ENCODE assay signal across 14 cellular contexts in the genomic region with DNA sequence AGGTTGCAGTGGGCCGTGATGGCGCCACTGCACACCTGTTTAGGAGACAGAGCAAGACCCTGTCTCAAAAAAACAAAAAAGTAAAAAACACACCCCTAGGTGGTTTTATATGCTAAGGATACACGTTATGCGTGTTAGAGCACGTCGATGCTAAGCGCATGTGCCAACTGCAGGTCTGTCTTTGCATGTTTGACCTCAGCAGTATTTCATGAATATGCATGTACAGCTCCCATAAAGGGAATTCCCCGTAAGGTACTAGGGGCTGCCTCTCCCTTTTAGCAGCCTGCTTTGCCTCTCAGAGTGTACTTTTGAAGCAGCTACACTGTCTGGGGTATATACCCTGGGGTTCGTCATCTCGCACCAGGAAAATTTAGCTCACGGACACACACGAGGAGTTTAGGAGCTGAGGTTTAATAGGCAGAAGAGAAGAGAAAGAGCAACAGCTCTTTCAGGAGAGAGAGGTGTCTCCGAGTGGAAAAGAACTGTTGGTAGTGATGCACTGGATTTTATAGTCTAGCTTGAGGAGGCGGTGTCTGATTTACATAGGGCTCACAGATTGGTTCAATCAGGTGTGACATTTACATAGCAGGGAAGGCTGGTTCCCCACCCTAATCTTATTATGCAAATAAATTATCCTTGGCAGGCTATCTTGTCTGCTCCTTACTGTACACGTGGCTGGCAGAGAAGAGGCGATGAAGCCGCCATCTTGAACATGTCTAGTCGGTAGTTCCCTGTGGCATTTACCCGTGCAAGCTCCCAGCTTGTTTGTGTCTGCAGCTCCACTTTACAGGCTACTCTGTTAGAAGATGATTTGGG. TPM values are rescaled to one million over a fixed set of nuclear protein-coding genes. Genes with fewer than 3 reads are reported as not detected.
A peak's percentile ranks its signal among the peaks of the same experiment; 100 is the strongest.
DNase-seq lines count a peak whose midpoint lies in the region; ATAC-seq and TF ChIP-seq lines count a peak whose summit lies in the region.
"Had no signal": no experiment of that assay in that cellular context is flagged by ENCODE, and none has a peak within 500 bp of the region (broad histone marks: within the 10 kb centered on the region; RNA-seq: fewer than 3 reads in every experiment).

No MANE protein-coding gene starts in this region.

- no peak for TF ChIP-seq CTCF in psoas muscle (IDR thresholded peaks at IDR 0.05)
- TF ChIP-seq CTCF in smooth muscle cell (IDR thresholded peaks at IDR 0.05; ENCODE audit: borderline replicate concordance, insufficient read depth, poor library complexity, severe bottlenecking): no peak

- no peak overlapping the region for H3K9ac ChIP-seq in smooth muscle cell (ENCODE audit: low read depth)

- no peak overlapping the region for H3K4me3 ChIP-seq in psoas muscle
- H3K4me3 ChIP-seq in smooth muscle cell: no peak overlapping the region

- intact Hi-C loops in psoas muscle (cut with DNase I): no loop called here

- H3K36me3 ChIP-seq in psoas muscle (ENCODE audit: insufficient read depth in 1 of 2, low read depth in 1 of 2) (no peaks in the 10 kb centered on the region), smooth muscle cell (ENCODE audit: low read depth) (no peaks in the 10 kb centered on the region)

- H3K9me3 ChIP-seq in psoas muscle (no peaks in the 10 kb centered on the region), smooth muscle cell (replicated peaks; ENCODE audit: low read depth) (no peaks in the 10 kb centered on the region)

- H3K79me2 ChIP-seq in smooth muscle cell (ENCODE audit: low read depth): peaks cover 4% of the 10 kb centered on the region

- in situ Hi-C loops in G401 (cut with HindIII; ENCODE audit: low sequenced_read_pairs): no loop called here

- WGBS in psoas muscle, 3 donors: 67 to 71% (median 70%) methylated on average over 19 of the region's 19 CpGs
- WGBS in smooth muscle cell (ENCODE audit: low lambda C conversion rate): 82% methylated on average over 19 of the region's 19 CpGs

- no peak for ATAC-seq in psoas muscle
- ATAC-seq in HG02840 (IDR thresholded peaks at IDR 0.05; ENCODE audit: low FRiP score, unreplicated experiment): no peak
- no peak for ATAC-seq in GM19328 (IDR thresholded peaks at IDR 0.05; ENCODE audit: unreplicated experiment)

- no peak overlapping the region for H3K4me2 ChIP-seq in smooth muscle cell

- H3F3A ChIP-seq in smooth muscle cell (ENCODE audit: low read depth): no peaks in the 10 kb centered on the region

- H4K20me1 ChIP-seq in smooth muscle cell (ENCODE audit: low read depth): peaks cover 3% of the 10 kb centered on the region

- H3K4me1 ChIP-seq in psoas muscle (peaks cover 5% of the 10 kb centered on the region), smooth muscle cell (ENCODE audit: low read depth) (peaks cover under 1% of the 10 kb centered on the region)

- peaks cover 0 to 13% (median 0%) of the 10 kb centered on the region in 3 donors for H3K27me3 ChIP-seq in psoas muscle (ENCODE audit: insufficient read depth in 3 of 3, low read length in 2 of 3)
- no peaks in the 10 kb centered on the region for H3K27me3 ChIP-seq in smooth muscle cell (ENCODE audit: low read depth)

- H3K27ac ChIP-seq in psoas muscle: peak overlapping the region; percentile 23
- H3K27ac ChIP-seq in smooth muscle cell (ENCODE audit: low read depth): no peak overlapping the region

- H2AFZ ChIP-seq in smooth muscle cell (ENCODE audit: low read depth): no peak overlapping the region

- DNase-seq in G401 (ENCODE audit: low spot score) (peak; percentile 30), NCI-H460 (ENCODE audit: extremely low read depth, low read depth) (peak; percentile 25), cerebellar cortex (ENCODE audit: low spot score) (peak; percentile 28), psoas muscle (no peak), smooth muscle cell (lab: John Stamatoyannopoulos, UW; ENCODE audit: unreplicated experiment) (no peak)
- no peak for DNase-seq in activated naive CD4-positive, alpha-beta T cell (lab: John Stamatoyannopoulos, UW)
- DNase-seq: activated naive CD4-positive, alpha-beta T cell treated with anti-CD3 and anti-CD28 coated beads for 36 hours; effector CD4-positive, alpha-beta T cell; GDM1; IMR-90; occipital lobe had no signal

RNA-seq across cellular contexts. Expression of gene OTUD3, which starts 4.2 kb away (rescaled TPM):
- 4.4 and 8.8 TPM in 2 replicates for total RNA-seq in G401 (2014; rRNA removed; shearing (Covaris generic))
- total RNA-seq in NCI-H460 (2014; rRNA removed; shearing (Covaris generic)): 3.6 and 4.2 TPM in 2 replicates
- 15.4 and 18.9 TPM in 2 replicates for polyA plus RNA-seq in NCI-H460 (2014; cell fraction: nucleus; rRNA removed)
- total RNA-seq in psoas muscle: 1 to 10 TPM; 5.0 to 6.7 (median 6.0) TPM
- polyA plus RNA-seq in psoas muscle: 1 to 10 TPM; 2.3 to 7.6 (median 6.1) TPM
- 9.9 and 10.0 TPM in 2 replicates for total RNA-seq in smooth muscle cell
- polyA plus RNA-seq in smooth muscle cell: 2.3 and 2.6 TPM in 2 replicates

RNA-seq across cellular contexts. Expression of gene PLA2G2E, which starts 45.4 kb away (rescaled TPM):
- not detected in 2 replicates for total RNA-seq in G401 (2014; rRNA removed; shearing (Covaris generic))
- total RNA-seq in NCI-H460 (2014; rRNA removed; shearing (Covaris generic)): not detected in 2 replicates
- not detected in 2 replicates for polyA plus RNA-seq in NCI-H460 (2014; cell fraction: nucleus; rRNA removed)
- total RNA-seq in psoas muscle (not detected), smooth muscle cell (not detected in 2 replicates)
- polyA plus RNA-seq in psoas muscle (not detected), smooth muscle cell (not detected in 2 replicates)
- total RNA-seq: activated naive CD4-positive, alpha-beta T cell treated with anti-CD3 and anti-CD28 coated beads for 36 hours; IMR-90; occipital lobe; urinary bladder had no signal
- polyA plus RNA-seq: IMR-90, urinary bladder had no signal

Comparison
In these comparisons a context has a peak if more than half of its experiments do, and no peak if none do; other contexts are left out.
1. DNase-seq: peak in G401 (single experiment), NCI-H460 (single experiment) and cerebellar cortex (single experiment); none in psoas muscle (0 of 2), activated naive CD4-positive, alpha-beta T cell (0 of 4) and smooth muscle cell (single experiment).